ENCODE assay signal across 8 cellular contexts in genomic region chr12:64610660-64611429, GRCh38. TPM values are rescaled to one million over a fixed set of nuclear protein-coding genes. Genes with fewer than 3 reads are reported as not detected.
DNase-seq lines count a peak whose midpoint lies in the region; ATAC-seq and TF ChIP-seq lines count a peak whose summit lies in the region.

No MANE protein-coding gene starts in this region.

- ATAC-seq in GM18517 (IDR thresholded peaks at IDR 0.05; ENCODE audit: unreplicated experiment) (peak; percentile 28), HG02981 (IDR thresholded peaks at IDR 0.05; ENCODE audit: unreplicated experiment) (peak; percentile 48)
- peak; percentile 62 for ATAC-seq in stimulated activated naive CD8-positive, alpha-beta T cell treated with anti-CD3 and anti-CD28 coated beads, Interleukin-15, Interleukin-2, amounts not matched to agents 100 U/mL and 50 U/mL, for 24 hours

- CTCF ChIA-PET in A673 (lab: Charles Lee), result interaction anchor here (1.0 kb wide), 1 partner anchor 33 kb away, joined by 3 read pairs; no protein-coding TSS in a partner anchor

- POLR2A ChIA-PET in A673 (lab: Charles Lee; ENCODE audit: low non-redundant PET), result interaction anchor here (0.7 kb wide), 1 partner anchor 15 kb away, joined by 11 read pairs; no protein-coding TSS in a partner anchor

- H3K4me1 ChIP-seq in A673 (ENCODE audit: insufficient read depth, low read length, poor library complexity, severe bottlenecking), result peaks cover 5% of the 10 kb centered on the region

- H3K27ac ChIP-seq in A673 (ENCODE audit: low read depth, low read length, poor library complexity, severe bottlenecking), result peak overlapping the region; percentile 88

- H3K36me3 ChIP-seq in A673 (ENCODE audit: insufficient read depth, low read length, poor library complexity, severe bottlenecking), result no peaks in the 10 kb centered on the region

- peak overlapping the region; percentile 97 for H3K4me3 ChIP-seq in A673 (ENCODE audit: low read depth, low read length, poor library complexity, severe bottlenecking)
- H3K4me3 ChIP-seq in epithelial cell of esophagus (ENCODE audit: low read length), result peak overlapping the region; percentile 65

- no peak for TF ChIP-seq CTCF in A673 (conservative IDR thresholded peaks at IDR 0.05; ENCODE audit: low read depth, low read length)
- TF ChIP-seq CTCF in epithelial cell of esophagus (IDR thresholded peaks at IDR 0.05; ENCODE audit: insufficient read depth, low read depth, low read length, missing control alignments), result no peak

- no TSS peak for BruUV-seq in A673 (replicated peaks; lab: Mats Ljungman, UMichigan)

- peak; percentile 81 for DNase-seq in A673 (ENCODE audit: low spot score)
- DNase-seq in NCI-H526 (lab: John Stamatoyannopoulos, UW), result peak; percentile 20 to 75
- peak; percentile 48 to 51 for DNase-seq in activated CD8-positive, alpha-beta memory T cell treated with anti-CD3 and anti-CD28 coated beads for 4 hours (ENCODE audit: low read depth in 2 of 2)
- peak; percentile 38 for DNase-seq in epithelial cell of esophagus (ENCODE audit: low read depth)
- peak; percentile 68 for DNase-seq in myocyte (ENCODE audit: low read depth)
- DNase-seq in stimulated activated naive CD8-positive, alpha-beta T cell treated with anti-CD3 and anti-CD28 coated beads, Interleukin-15, Interleukin-2, amounts not matched to agents 100 U/mL and 50 U/mL, for 24 hours, result peak; percentile 78

- intact Hi-C loops in A673 (cut with micrococcal nuclease; ENCODE audit: unreplicated experiment), result loop anchor here (5.0 kb wide), 1 partner anchor 61 kb away; no protein-coding TSS in a partner anchor

- no peaks in the 10 kb centered on the region for H3K27me3 ChIP-seq in A673 (replicated peaks; ENCODE audit: insufficient read depth, low read depth, low read length, poor library complexity)

- H3K9me3 ChIP-seq in A673 (ENCODE audit: low read depth, low read length, poor library complexity, severe bottlenecking), result no peaks in the 10 kb centered on the region

RNA-seq across cellular contexts. Expression of gene RASSF3, which starts 0.6 kb away (rescaled TPM):
- 37.7 and 38.2 TPM in 2 replicates for total RNA-seq in A673 (2021)
- 32.0 and 36.1 TPM in 2 replicates for total RNA-seq in myocyte
- polyA plus RNA-seq in myocyte (2012), result 29.3 TPM

Comparison
In these comparisons a context has a peak if more than half of its experiments do, and no peak if none do; other contexts are left out.
1. Peak in every context shown above with its lines: DNase-seq, ATAC-seq, H3K4me3 ChIP-seq and H3K27ac ChIP-seq.